ENCODE assay signal across 16 cellular contexts in the genomic region with DNA sequence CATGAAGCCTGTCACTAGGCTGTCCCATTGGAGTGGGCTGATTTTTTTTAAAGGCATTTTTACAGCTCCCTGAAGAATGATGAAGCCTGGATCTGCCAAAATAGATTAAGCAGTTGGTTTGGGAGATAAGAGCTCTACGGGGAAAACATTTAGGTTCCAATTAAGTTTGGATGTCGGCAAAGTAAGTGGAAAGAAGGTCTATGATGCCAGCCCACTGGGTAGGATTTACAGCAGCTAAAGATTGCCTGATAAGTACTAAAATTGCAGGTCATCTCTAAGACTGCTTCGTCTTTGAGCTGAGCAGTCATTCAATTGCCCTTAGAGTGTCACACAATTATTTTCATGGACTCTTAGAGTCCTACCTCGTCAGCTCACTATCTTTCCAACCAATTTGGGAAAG.
DNase-seq lines count a peak whose midpoint lies in the region; TF ChIP-seq lines count a peak whose summit lies in the region.
"Had no signal": no experiment of that assay in that cellular context is flagged by ENCODE, and none has a peak within 500 bp of the region (broad histone marks: within the 10 kb centered on the region; RNA-seq: fewer than 3 reads in every experiment).

No MANE protein-coding gene starts in this region.

- no peak overlapping the region for H3K27ac ChIP-seq in Karpas-422 (ENCODE audit: low read length)
- H3K27ac ChIP-seq: 22Rv1; A549; BLaER1 treated with 17β-estradiol and CSF1 and Interleukin-3, amounts not matched to agents 10 nM and 100 nM; C4-2B had no signal

- 0 out of 2 replicates have a peak, but pooled peaks cover 6% of the 10 kb centered on the region for H3K36me3 ChIP-seq in Karpas-422 (ENCODE audit: insufficient read depth, low read length)
- H3K36me3 ChIP-seq: BLaER1 treated with 17β-estradiol and CSF1 and Interleukin-3, amounts not matched to agents 10 nM and 100 nM had no signal

- no peaks in the 10 kb centered on the region for H3K27me3 ChIP-seq in Karpas-422 (ENCODE audit: low read length)
- H3K27me3 ChIP-seq: BLaER1 treated with 17β-estradiol and CSF1 and Interleukin-3, amounts not matched to agents 10 nM and 100 nM had no signal

- H3K9ac ChIP-seq in Karpas-422 (ENCODE audit: low read length): no peak overlapping the region
- H3K9ac ChIP-seq: BLaER1 treated with 17β-estradiol and CSF1 and Interleukin-3, amounts not matched to agents 10 nM and 100 nM had no signal

- no peaks in the 10 kb centered on the region for H4K20me1 ChIP-seq in Karpas-422 (ENCODE audit: insufficient read depth, low read depth, low read length)
- H4K20me1 ChIP-seq: BLaER1 treated with 17β-estradiol and CSF1 and Interleukin-3, amounts not matched to agents 10 nM and 100 nM had no signal

- H3K4me1 ChIP-seq in Karpas-422 (ENCODE audit: low read length): peaks cover 14% of the 10 kb centered on the region
- H3K4me1 ChIP-seq: A549; BLaER1 treated with 17β-estradiol and CSF1 and Interleukin-3, amounts not matched to agents 10 nM and 100 nM; Caco-2 had no signal

- H3K79me2 ChIP-seq in Karpas-422 (ENCODE audit: low read length): peaks cover 9% of the 10 kb centered on the region

- H3K4me3 ChIP-seq in Karpas-422 (ENCODE audit: low read length): no peak overlapping the region
- H3K4me3 ChIP-seq: A549; BLaER1 treated with 17β-estradiol and CSF1 and Interleukin-3, amounts not matched to agents 10 nM and 100 nM had no signal

- peak overlapping the region; percentile 28 for H3K4me2 ChIP-seq in Karpas-422 (ENCODE audit: low read depth, low read length, poor library complexity, severe bottlenecking)
- H3K4me2 ChIP-seq: A549; BLaER1 treated with 17β-estradiol and CSF1 and Interleukin-3, amounts not matched to agents 10 nM and 100 nM had no signal

- peak overlapping the region; percentile 24; the same call in 1 of the 2 replicates for H2AFZ ChIP-seq in Karpas-422 (ENCODE audit: low read length)

- POLR2A ChIA-PET in HEK293T (lab: Yijun Ruan, JAX): no interaction called here

- H3K9me3 ChIP-seq in Karpas-422 (ENCODE audit: low read length): no peaks in the 10 kb centered on the region
- H3K9me3 ChIP-seq: BLaER1 treated with 17β-estradiol and CSF1 and Interleukin-3, amounts not matched to agents 10 nM and 100 nM; Caco-2 had no signal

- DNase-seq in Karpas-422: no peak
- peak; percentile 67 for DNase-seq in SK-N-DZ (ENCODE audit: low spot score)
- peak; percentile 52 for DNase-seq in retina
- no peak for DNase-seq in activated effector memory CD4-positive, alpha-beta T cell treated with anti-CD3 and anti-CD28 coated beads, Interleukin-2, amount 50 U/mL, for 16 hours
- DNase-seq in HEK293T (ENCODE audit: extremely low spot score): no peak
- DNase-seq: AML-193; Caco-2; Calu3; CD4-positive, alpha-beta T cell; CD8-positive, alpha-beta T cell; DMS79 treated with DMSO at 0.1 percent for 48 hours; GF-D8 had no signal

- CTCF ChIA-PET in HEK293T (lab: Yijun Ruan, JAX): no interaction called here

- no peaks in the 10 kb centered on the region for H3K9me2 ChIP-seq in Karpas-422 (replicated peaks; ENCODE audit: insufficient read depth, low read length)

TF ChIP-seq in HEK293T, 16 proteins besides CTCF, POLR2A, EP300 and RAD21:
- TF ChIP-seq CTBP1 (IDR thresholded peaks at IDR 0.05; ENCODE audit: borderline replicate concordance) (no peak), NFRKB (IDR thresholded peaks at IDR 0.05) (no peak), ARNT (IDR thresholded peaks at IDR 0.05) (no peak), ZNF384 (IDR thresholded peaks at IDR 0.05) (no peak), TARDBP (IDR thresholded peaks at IDR 0.05) (no peak), SUZ12 (IDR thresholded peaks at IDR 0.05) (no peak)

Comparison
In these comparisons a context has a peak if more than half of its experiments do, and no peak if none do; other contexts are left out.
1. DNase-seq: peak in SK-N-DZ (single experiment) and retina (single experiment); none in Karpas-422 (single experiment), activated effector memory CD4-positive, alpha-beta T cell treated with anti-CD3 and anti-CD28 coated beads, Interleukin-2, amount 50 U/mL, for 16 hours (single experiment) and HEK293T (single experiment).